Comparison of ENCODE assay signal across 1 cellular context in the genomic region with DNA sequence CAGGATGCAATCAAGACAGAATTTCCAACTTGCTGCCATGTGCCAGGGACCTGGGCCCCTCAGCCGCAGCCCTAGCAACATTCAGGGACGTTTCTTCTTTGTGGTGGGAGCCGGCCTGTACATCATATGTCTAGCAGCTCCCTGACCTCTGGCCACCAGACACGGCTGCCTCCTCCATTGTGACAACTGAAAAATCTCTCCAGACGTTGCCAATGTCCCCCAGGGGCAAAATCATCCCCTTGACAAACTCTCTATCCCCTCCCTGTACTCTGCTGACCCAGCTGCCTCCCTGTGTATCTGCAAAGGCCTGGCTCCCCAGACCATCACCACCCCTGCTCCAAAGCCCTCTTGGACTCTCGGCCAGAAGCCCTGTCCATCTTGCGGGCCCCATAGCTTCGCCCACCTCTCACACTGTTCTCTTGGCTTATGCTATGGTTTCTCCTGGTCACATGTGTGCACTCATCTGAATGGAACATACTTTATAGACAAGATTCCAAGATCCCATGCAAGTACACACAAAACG.
TF ChIP-seq lines count a peak whose summit lies in the region.

No MANE protein-coding gene starts in this region.

TF ChIP-seq in GM23338, 12 proteins besides CTCF, POLR2A, EP300 and RAD21 (continued from another document):
- TF ChIP-seq, protein P1, sequence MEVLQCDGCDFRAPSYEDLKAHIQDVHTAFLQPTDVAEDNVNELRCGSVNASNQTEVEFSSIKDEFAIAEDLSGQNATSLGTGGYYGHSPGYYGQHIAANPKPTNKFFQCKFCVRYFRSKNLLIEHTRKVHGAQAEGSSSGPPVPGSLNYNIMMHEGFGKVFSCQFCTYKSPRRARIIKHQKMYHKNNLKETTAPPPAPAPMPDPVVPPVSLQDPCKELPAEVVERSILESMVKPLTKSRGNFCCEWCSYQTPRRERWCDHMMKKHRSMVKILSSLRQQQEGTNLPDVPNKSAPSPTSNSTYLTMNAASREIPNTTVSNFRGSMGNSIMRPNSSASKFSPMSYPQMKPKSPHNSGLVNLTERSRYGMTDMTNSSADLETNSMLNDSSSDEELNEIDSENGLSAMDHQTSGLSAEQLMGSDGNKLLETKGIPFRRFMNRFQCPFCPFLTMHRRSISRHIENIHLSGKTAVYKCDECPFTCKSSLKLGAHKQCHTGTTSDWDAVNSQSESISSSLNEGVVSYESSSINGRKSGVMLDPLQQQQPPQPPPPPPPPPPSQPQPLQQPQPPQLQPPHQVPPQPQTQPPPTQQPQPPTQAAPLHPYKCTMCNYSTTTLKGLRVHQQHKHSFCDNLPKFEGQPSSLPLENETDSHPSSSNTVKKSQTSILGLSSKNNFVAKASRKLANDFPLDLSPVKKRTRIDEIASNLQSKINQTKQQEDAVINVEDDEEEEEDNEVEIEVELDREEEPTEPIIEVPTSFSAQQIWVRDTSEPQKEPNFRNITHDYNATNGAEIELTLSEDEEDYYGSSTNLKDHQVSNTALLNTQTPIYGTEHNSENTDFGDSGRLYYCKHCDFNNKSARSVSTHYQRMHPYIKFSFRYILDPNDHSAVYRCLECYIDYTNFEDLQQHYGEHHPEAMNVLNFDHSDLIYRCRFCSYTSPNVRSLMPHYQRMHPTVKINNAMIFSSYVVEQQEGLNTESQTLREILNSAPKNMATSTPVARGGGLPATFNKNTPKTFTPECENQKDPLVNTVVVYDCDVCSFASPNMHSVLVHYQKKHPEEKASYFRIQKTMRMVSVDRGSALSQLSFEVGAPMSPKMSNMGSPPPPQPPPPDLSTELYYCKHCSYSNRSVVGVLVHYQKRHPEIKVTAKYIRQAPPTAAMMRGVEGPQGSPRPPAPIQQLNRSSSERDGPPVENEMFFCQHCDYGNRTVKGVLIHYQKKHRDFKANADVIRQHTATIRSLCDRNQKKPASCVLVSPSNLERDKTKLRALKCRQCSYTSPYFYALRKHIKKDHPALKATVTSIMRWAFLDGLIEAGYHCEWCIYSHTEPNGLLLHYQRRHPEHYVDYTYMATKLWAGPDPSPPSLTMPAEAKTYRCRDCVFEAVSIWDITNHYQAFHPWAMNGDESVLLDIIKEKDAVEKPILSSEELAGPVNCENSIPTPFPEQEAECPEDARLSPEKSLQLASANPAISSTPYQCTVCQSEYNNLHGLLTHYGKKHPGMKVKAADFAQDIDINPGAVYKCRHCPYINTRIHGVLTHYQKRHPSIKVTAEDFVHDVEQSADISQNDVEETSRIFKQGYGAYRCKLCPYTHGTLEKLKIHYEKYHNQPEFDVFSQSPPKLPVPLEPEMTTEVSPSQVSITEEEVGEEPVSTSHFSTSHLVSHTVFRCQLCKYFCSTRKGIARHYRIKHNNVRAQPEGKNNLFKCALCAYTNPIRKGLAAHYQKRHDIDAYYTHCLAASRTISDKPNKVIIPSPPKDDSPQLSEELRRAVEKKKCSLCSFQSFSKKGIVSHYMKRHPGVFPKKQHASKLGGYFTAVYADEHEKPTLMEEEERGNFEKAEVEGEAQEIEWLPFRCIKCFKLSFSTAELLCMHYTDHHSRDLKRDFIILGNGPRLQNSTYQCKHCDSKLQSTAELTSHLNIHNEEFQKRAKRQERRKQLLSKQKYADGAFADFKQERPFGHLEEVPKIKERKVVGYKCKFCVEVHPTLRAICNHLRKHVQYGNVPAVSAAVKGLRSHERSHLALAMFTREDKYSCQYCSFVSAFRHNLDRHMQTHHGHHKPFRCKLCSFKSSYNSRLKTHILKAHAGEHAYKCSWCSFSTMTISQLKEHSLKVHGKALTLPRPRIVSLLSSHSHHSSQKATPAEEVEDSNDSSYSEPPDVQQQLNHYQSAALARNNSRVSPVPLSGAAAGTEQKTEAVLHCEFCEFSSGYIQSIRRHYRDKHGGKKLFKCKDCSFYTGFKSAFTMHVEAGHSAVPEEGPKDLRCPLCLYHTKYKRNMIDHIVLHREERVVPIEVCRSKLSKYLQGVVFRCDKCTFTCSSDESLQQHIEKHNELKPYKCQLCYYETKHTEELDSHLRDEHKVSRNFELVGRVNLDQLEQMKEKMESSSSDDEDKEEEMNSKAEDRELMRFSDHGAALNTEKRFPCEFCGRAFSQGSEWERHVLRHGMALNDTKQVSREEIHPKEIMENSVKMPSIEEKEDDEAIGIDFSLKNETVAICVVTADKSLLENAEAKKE (CRISPR knock-in tag; IDR thresholded peaks at IDR 0.05): no peak
- no peak for TF ChIP-seq STAT1 (IDR thresholded peaks at IDR 0.05; ENCODE audit: unreplicated experiment)
- TF ChIP-seq, protein P2, sequence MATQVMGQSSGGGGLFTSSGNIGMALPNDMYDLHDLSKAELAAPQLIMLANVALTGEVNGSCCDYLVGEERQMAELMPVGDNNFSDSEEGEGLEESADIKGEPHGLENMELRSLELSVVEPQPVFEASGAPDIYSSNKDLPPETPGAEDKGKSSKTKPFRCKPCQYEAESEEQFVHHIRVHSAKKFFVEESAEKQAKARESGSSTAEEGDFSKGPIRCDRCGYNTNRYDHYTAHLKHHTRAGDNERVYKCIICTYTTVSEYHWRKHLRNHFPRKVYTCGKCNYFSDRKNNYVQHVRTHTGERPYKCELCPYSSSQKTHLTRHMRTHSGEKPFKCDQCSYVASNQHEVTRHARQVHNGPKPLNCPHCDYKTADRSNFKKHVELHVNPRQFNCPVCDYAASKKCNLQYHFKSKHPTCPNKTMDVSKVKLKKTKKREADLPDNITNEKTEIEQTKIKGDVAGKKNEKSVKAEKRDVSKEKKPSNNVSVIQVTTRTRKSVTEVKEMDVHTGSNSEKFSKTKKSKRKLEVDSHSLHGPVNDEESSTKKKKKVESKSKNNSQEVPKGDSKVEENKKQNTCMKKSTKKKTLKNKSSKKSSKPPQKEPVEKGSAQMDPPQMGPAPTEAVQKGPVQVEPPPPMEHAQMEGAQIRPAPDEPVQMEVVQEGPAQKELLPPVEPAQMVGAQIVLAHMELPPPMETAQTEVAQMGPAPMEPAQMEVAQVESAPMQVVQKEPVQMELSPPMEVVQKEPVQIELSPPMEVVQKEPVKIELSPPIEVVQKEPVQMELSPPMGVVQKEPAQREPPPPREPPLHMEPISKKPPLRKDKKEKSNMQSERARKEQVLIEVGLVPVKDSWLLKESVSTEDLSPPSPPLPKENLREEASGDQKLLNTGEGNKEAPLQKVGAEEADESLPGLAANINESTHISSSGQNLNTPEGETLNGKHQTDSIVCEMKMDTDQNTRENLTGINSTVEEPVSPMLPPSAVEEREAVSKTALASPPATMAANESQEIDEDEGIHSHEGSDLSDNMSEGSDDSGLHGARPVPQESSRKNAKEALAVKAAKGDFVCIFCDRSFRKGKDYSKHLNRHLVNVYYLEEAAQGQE (IDR thresholded peaks at IDR 0.05; ENCODE audit: unreplicated experiment): no peak
